ENCODE assay signal across 8 cellular contexts in the genomic region with DNA sequence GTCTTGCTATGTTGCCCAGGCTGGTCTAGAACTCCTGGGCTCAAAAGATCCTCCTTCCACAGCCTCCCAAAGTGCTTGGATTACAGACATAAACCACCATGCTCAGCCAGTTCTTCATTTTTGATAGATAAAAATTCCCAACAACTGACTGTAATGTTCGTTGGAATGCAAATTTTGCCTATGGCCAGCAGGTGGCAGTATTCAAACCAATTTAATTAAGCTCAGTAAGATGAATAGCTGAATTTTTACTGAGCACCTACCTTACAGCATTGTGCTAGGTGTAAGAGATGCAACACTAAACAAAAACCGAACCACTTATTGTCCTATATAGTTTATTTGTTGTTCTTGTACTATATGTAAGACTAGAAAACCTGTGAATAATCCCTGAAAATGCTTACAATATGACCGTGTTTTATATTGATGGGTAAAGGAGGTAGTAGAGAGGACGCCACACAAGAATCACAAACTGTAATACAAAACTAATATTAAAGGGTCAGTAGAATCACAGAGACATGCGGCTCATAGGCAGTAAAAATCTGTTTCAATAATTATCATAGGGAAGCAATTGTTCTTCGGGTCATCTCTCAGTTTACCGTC. TPM values are rescaled to one million over a fixed set of nuclear protein-coding genes. Genes with fewer than 3 reads are reported as not detected.
DNase-seq lines count a peak whose midpoint lies in the region; ATAC-seq and TF ChIP-seq lines count a peak whose summit lies in the region.

No MANE protein-coding gene starts in this region.

- H3K36me3 Mint-ChIP-seq in activated T-helper 17 cell treated with anti-CD3 and anti-CD28 coated beads, Interleukin-2, amount 50 U/mL, for 72 hours (ENCODE audit: low read depth), result no peaks in the 10 kb centered on the region
- no peaks in the 10 kb centered on the region for H3K36me3 Mint-ChIP-seq in T-helper 2 cell treated with Interferon-gamma antibody and Interleukin-4, amounts not matched to agents 5 μg/mL and 100 μg/mL, for 36 hours (ENCODE audit: low read depth)

- intact Hi-C loops in HCT116 (cut with micrococcal nuclease) (loop anchor here (2.0 kb wide), 1 partner anchor 53 kb away; no protein-coding TSS in a partner anchor), heart right ventricle (cut with DNase I) (loop anchor here in 7 of 10 donors (1.0 to 5.0 kb wide), 3 partner anchors 53 to 54 kb away; no protein-coding TSS in a partner anchor), spleen (cut with DNase I; ENCODE audit: low total_unique reads) (no loop called here)

- H2AFZ ChIP-seq in HCT116 (ENCODE audit: low read depth, low read length, poor library complexity, severe bottlenecking), result no peak overlapping the region

- TF ChIP-seq POLR2A in HCT116 (IDR thresholded peaks at IDR 0.05; ENCODE audit: borderline replicate concordance, extremely low read depth, insufficient read depth, insufficient read length) (no peak), spleen (IDR thresholded peaks at IDR 0.05) (no peak)

- peak; percentile 40 to 84 (median 66); a peak in 5 of 6 replicates for TF ChIP-seq CTCF in HCT116 (IDR thresholded peaks at IDR 0.05 in 2 of 3, conservative IDR thresholded peaks at IDR 0.05 in 1 of 3; ENCODE audit: borderline replicate concordance in 1 of 3, insufficient read depth in 1 of 3, low read depth in 2 of 3, low read length in 2 of 3)
- peak; percentile 68 to 89 (median 81) for TF ChIP-seq CTCF in heart right ventricle (IDR thresholded peaks at IDR 0.05)
- peak in 10 of 11 experiments; percentile 21 to 85 (median 76) for TF ChIP-seq CTCF in spleen (IDR thresholded peaks at IDR 0.05 in 8 of 11, conservative IDR thresholded peaks at IDR 0.05 in 3 of 11)

- no peaks in the 10 kb centered on the region for H3K9me3 ChIP-seq in HCT116 (ENCODE audit: control insufficient read depth in 1 of 2, insufficient read depth in 1 of 2, low read depth in 1 of 2, low read length in 2 of 2)
- H3K9me3 ChIP-seq in heart right ventricle, result no peaks in the 10 kb centered on the region
- no peaks in the 10 kb centered on the region for H3K9me3 ChIP-seq in spleen

- no peaks in the 10 kb centered on the region for H3K27me3 Mint-ChIP-seq in activated T-helper 17 cell treated with anti-CD3 and anti-CD28 coated beads, Interleukin-2, amount 50 U/mL, for 72 hours
- peaks cover 3% of the 10 kb centered on the region for H3K27me3 Mint-ChIP-seq in T-helper 2 cell treated with Interferon-gamma antibody and Interleukin-4, amounts not matched to agents 5 μg/mL and 100 μg/mL, for 36 hours (ENCODE audit: low read depth)

- H3K27ac Mint-ChIP-seq in activated T-helper 17 cell treated with anti-CD3 and anti-CD28 coated beads, Interleukin-2, amount 50 U/mL, for 72 hours, result no peak overlapping the region
- H3K27ac Mint-ChIP-seq in T-helper 2 cell treated with Interferon-gamma antibody and Interleukin-4, amounts not matched to agents 5 μg/mL and 100 μg/mL, for 36 hours, result no peak overlapping the region

- no TSS peak for BruUV-seq in HCT116 (replicated peaks; lab: Mats Ljungman, UMichigan)

- H3K79me2 ChIP-seq in HCT116 (ENCODE audit: insufficient read depth, low read length), result no peaks in the 10 kb centered on the region

- TF ChIP-seq RAD21 in HCT116 (IDR thresholded peaks at IDR 0.05; ENCODE audit: low read depth), result 0 out of 2 replicates have a peak, but pooled peaks have one; percentile 24

- ATAC-seq in activated CD4-positive, CD25-positive, alpha-beta regulatory T cell treated with anti-CD3 and anti-CD28 coated beads, Interleukin-2, amount 50 U/mL, for 24 hours, result no peak
- ATAC-seq in HCT116 (peak; percentile 62), heart right ventricle (peak in 6 of 8 donors; percentile 20 to 73 (median 56))
- peak; percentile 42 for ATAC-seq in activated T-helper 17 cell treated with anti-CD3 and anti-CD28 coated beads, Interleukin-2, amount 50 U/mL, for 72 hours (replicated peaks)

- CTCF ChIA-PET in HCT116 (lab: Charles Lee), result interaction anchor here (0.6 to 3.2 kb wide), 19 partner anchors 8 to 747 kb away, joined by 3 to 51 read pairs (median 3); a partner anchor contains a TSS

- no peaks in the 10 kb centered on the region for H3K4me1 Mint-ChIP-seq in activated T-helper 17 cell treated with anti-CD3 and anti-CD28 coated beads, Interleukin-2, amount 50 U/mL, for 72 hours
- no peaks in the 10 kb centered on the region for H3K4me1 Mint-ChIP-seq in T-helper 2 cell treated with Interferon-gamma antibody and Interleukin-4, amounts not matched to agents 5 μg/mL and 100 μg/mL, for 36 hours (ENCODE audit: low read depth)

- no peaks in the 10 kb centered on the region for H3K36me3 ChIP-seq in HCT116 (ENCODE audit: control insufficient read depth in 1 of 2, insufficient read depth in 2 of 2, low read length in 2 of 2)
- H3K36me3 ChIP-seq in heart right ventricle, result no peaks in the 10 kb centered on the region
- no peaks in the 10 kb centered on the region for H3K36me3 ChIP-seq in spleen

- no peaks in the 10 kb centered on the region for H3K4me1 ChIP-seq in HCT116 (ENCODE audit: control insufficient read depth in 1 of 2, insufficient read depth in 2 of 2, low read length in 2 of 2)
- H3K4me1 ChIP-seq in heart right ventricle, result peaks cover 0 to 15% (median 6%) of the 10 kb centered on the region in 9 donors
- H3K4me1 ChIP-seq in spleen, result peaks cover 0 to 13% (median 0%) of the 10 kb centered on the region in 6 donors

- 68 to 70% methylated on average over 7 of the region's 7 CpGs for WGBS in heart right ventricle, 2 donors
- 67 to 72% (median 69%) methylated on average over 7 of the region's 7 CpGs for WGBS in spleen, 5 donors

- no peak overlapping the region for H3K9ac ChIP-seq in HCT116 (ENCODE audit: low read length)

- RAD21 ChIA-PET in HCT116 (lab: Charles Lee; ENCODE audit: low non-redundant PET in 1 of 2, low total read pairs in 2 of 2, uncharacterized antibody in 2 of 2, unreplicated experiment in 2 of 2), result no interaction called here

- H3K9me3 Mint-ChIP-seq in activated T-helper 17 cell treated with anti-CD3 and anti-CD28 coated beads, Interleukin-2, amount 50 U/mL, for 72 hours, result no peaks in the 10 kb centered on the region
- H3K9me3 Mint-ChIP-seq in T-helper 2 cell treated with Interferon-gamma antibody and Interleukin-4, amounts not matched to agents 5 μg/mL and 100 μg/mL, for 36 hours, result no peaks in the 10 kb centered on the region

- H3K27ac ChIP-seq in HCT116 (ENCODE audit: low read depth, low read length), result no peak overlapping the region
- no peak overlapping the region for H3K27ac ChIP-seq in heart right ventricle
- H3K27ac ChIP-seq in spleen, result no peak overlapping the region

- POLR2A ChIA-PET in HCT116 (lab: Charles Lee), result no interaction called here

- H3K27me3 ChIP-seq in HCT116 (ENCODE audit: insufficient read depth, low read length) (no peaks in the 10 kb centered on the region), heart right ventricle (no peaks in the 10 kb centered on the region), spleen (replicated peaks in 1 of 7) (no peaks in the 10 kb centered on the region)

- H4K20me1 ChIP-seq in HCT116 (ENCODE audit: insufficient read depth), result no peaks in the 10 kb centered on the region

- no peak overlapping the region for H3K4me3 Mint-ChIP-seq in activated T-helper 17 cell treated with anti-CD3 and anti-CD28 coated beads, Interleukin-2, amount 50 U/mL, for 72 hours
- no peak overlapping the region for H3K4me3 Mint-ChIP-seq in T-helper 2 cell treated with Interferon-gamma antibody and Interleukin-4, amounts not matched to agents 5 μg/mL and 100 μg/mL, for 36 hours

- H3K4me2 ChIP-seq in HCT116 (ENCODE audit: low read length), result no peak overlapping the region

- H3K9me2 ChIP-seq in HCT116 (ENCODE audit: insufficient read depth), result no peaks in the 10 kb centered on the region

- H3K4me3 ChIP-seq in HCT116 (replicated peaks in 1 of 2; ENCODE audit: low read depth in 1 of 2, low read length in 2 of 2) (no peak overlapping the region), heart right ventricle (no peak overlapping the region), spleen (no peak overlapping the region)

- DNase-seq in activated CD4-positive, CD25-positive, alpha-beta regulatory T cell treated with anti-CD3 and anti-CD28 coated beads, Interleukin-2, amount 50 U/mL, for 16 hours (ENCODE audit: low read depth, low spot score), result peak; percentile 10
- DNase-seq in HCT116 (ENCODE audit: low read depth, low spot score) (peak; percentile 32), NCI-H2196 treated with DMSO at 0.1 percent for 48 hours (lab: John Stamatoyannopoulos, UW; ENCODE audit: unreplicated experiment) (peak; percentile 49), heart right ventricle (no peak), spleen (no peak)
- DNase-seq in T-helper 2 cell treated with Interferon-gamma antibody and Interleukin-4, amounts not matched to agents 5 μg/mL and 100 μg/mL, for 36 hours (ENCODE audit: low spot score), result no peak

TF ChIP-seq in HCT116, 20 proteins besides CTCF, POLR2A, EP300 and RAD21:
- no peak for TF ChIP-seq CBX3 (IDR thresholded peaks at IDR 0.05; ENCODE audit: low read depth)
- no peak for TF ChIP-seq EZH2 (IDR thresholded peaks at IDR 0.05)
- TF ChIP-seq JUND (IDR thresholded peaks at IDR 0.05), result no peak
- no peak for TF ChIP-seq ZNF274 (IDR thresholded peaks at IDR 0.05; ENCODE audit: low read depth, low read length)
- TF ChIP-seq POLR2AphosphoS5 (IDR thresholded peaks at IDR 0.05; ENCODE audit: low read depth, low read length), result no peak

RNA-seq across cellular contexts. Expression of a gene that starts 8.2 kb away (rescaled TPM):
- total RNA-seq in HCT116 (2021; ENCODE audit: unreplicated experiment) (8.4 TPM), heart right ventricle (100 to 1,000 TPM; 142 to 225 (median 191) TPM), spleen (1 to 10 TPM; 2.1 to 8.6 (median 3.9) TPM)
- 7.3 and 8.2 TPM in 2 replicates for polyA plus RNA-seq in HCT116 (2012)
- 1 to 10 TPM; 4.9 to 6.4 TPM for total RNA-seq in activated T-helper 17 cell treated with anti-CD3 and anti-CD28 coated beads, Interleukin-2, amount 50 U/mL, for 72 hours
- polyA plus RNA-seq in heart right ventricle (10 to 100 TPM; 10.1 to 39.4 TPM), spleen (1 to 10 TPM; 1.3 to 2.0 (median 1.7) TPM)

Comparison
In these comparisons a context has a peak if more than half of its experiments do, and no peak if none do; other contexts are left out.
1. DNase-seq: peak in activated CD4-positive, CD25-positive, alpha-beta regulatory T cell treated with anti-CD3 and anti-CD28 coated beads, Interleukin-2, amount 50 U/mL, for 16 hours (single experiment), HCT116 (single experiment) and NCI-H2196 treated with DMSO at 0.1 percent for 48 hours (single experiment); none in heart right ventricle (0 of 2), spleen (single experiment) and T-helper 2 cell treated with Interferon-gamma antibody and Interleukin-4, amounts not matched to agents 5 μg/mL and 100 μg/mL, for 36 hours (single experiment).
2. ATAC-seq: peak in HCT116 (single experiment), activated T-helper 17 cell treated with anti-CD3 and anti-CD28 coated beads, Interleukin-2, amount 50 U/mL, for 72 hours (single experiment) and heart right ventricle (6 of 8); none in activated CD4-positive, CD25-positive, alpha-beta regulatory T cell treated with anti-CD3 and anti-CD28 coated beads, Interleukin-2, amount 50 U/mL, for 24 hours (0 of 2).
3. RNA of a gene that starts 8.2 kb away (total RNA-seq): 142 to 225 TPM in heart right ventricle; 8.4 TPM in HCT116 (single experiment), 4.9 to 6.4 TPM in activated T-helper 17 cell treated with anti-CD3 and anti-CD28 coated beads, Interleukin-2, amount 50 U/mL, for 72 hours and 2.1 to 8.6 TPM in spleen; every median in the first group is over 10 times any median in the second.
4. Peak in every context shown above with its lines, with median percentiles within 50 percentile points of each other: CTCF ChIP-seq.